Comparison of ENCODE assay signal across 8 cellular contexts in genomic region chr1:173429517-173430477, GRCh38. TPM values are rescaled to one million over a fixed set of nuclear protein-coding genes. Genes with fewer than 3 reads are reported as not detected.
DNase-seq lines count a peak whose midpoint lies in the region; ATAC-seq, FAIRE-seq and TF ChIP-seq lines count a peak whose summit lies in the region.

No MANE protein-coding gene starts in this region.

- peak overlapping the region; percentile 72 for H2AK5ac ChIP-seq in IMR-90 (ENCODE audit: low read depth, low read length)

- peak overlapping the region; percentile 54 for H3K9ac ChIP-seq in IMR-90 (ENCODE audit: low read depth, low read length)
- no peak overlapping the region for H3K9ac ChIP-seq in SK-N-SH

- peak overlapping the region; percentile 82 for H3K27ac Mint-ChIP-seq in activated naive CD8-positive, alpha-beta T cell treated with anti-CD3 and anti-CD28 coated beads, Interleukin-2, amount 10 ng/mL, durations not matched to agents 7 days and 5 days

- H3K79me2 ChIP-seq in SK-N-SH (ENCODE audit: insufficient read depth), result no peaks in the 10 kb centered on the region

- H2BK5ac ChIP-seq in IMR-90 (ENCODE audit: low read depth, low read length, poor library complexity, severe bottlenecking), result peak overlapping the region; percentile 69

- peak; percentile 44 for TF ChIP-seq RAD21 in IMR-90 (IDR thresholded peaks at IDR 0.05; ENCODE audit: low read length)
- no peak for TF ChIP-seq RAD21 in SK-N-SH (IDR thresholded peaks at IDR 0.05; ENCODE audit: low read length)

- peak overlapping the region; percentile 19 for H2AK9ac ChIP-seq in IMR-90 (replicated peaks; ENCODE audit: low read depth, low read length, poor library complexity)

- H3K9me3 ChIP-seq in IMR-90 (ENCODE audit: control insufficient read depth, insufficient read depth, low read length), result no peaks in the 10 kb centered on the region
- no peaks in the 10 kb centered on the region for H3K9me3 ChIP-seq in SK-N-SH
- no peaks in the 10 kb centered on the region for H3K9me3 ChIP-seq in heart left ventricle

- H3K27ac ChIP-seq in IMR-90 (ENCODE audit: insufficient read depth, low read length), result peak overlapping the region; percentile 74
- H3K27ac ChIP-seq in SK-N-SH (ENCODE audit: low read depth in 2 of 2, low read length in 1 of 2), result peak overlapping the region; percentile 43 to 74; a peak in 3 of 4 replicates
- H3K27ac ChIP-seq in heart left ventricle, result peak overlapping the region; percentile 79 to 94 (median 87)

- H3K4me1 ChIP-seq in IMR-90 (ENCODE audit: control insufficient read depth, insufficient read depth, low read length) (peaks cover 5% of the 10 kb centered on the region; the same call in 1 of the 2 replicates), SK-N-SH (ENCODE audit: control insufficient read depth in 1 of 2, insufficient read depth in 2 of 2, low read depth in 1 of 2, low read length in 1 of 2) (peaks cover 6 to 17% of the 10 kb centered on the region in 2 experiments; a peak in 3 of 4 replicates), heart left ventricle (peaks cover 0 to 36% (median 26%) of the 10 kb centered on the region in 12 donors)

- peak overlapping the region; percentile 63 for H2BK20ac ChIP-seq in IMR-90 (ENCODE audit: low read depth, low read length)

- FAIRE-seq in urothelium cell line (lab: Jason Lieb, UNC), result no peak

- peaks cover 3% of the 10 kb centered on the region for H3F3A ChIP-seq in SK-N-SH (replicated peaks; ENCODE audit: insufficient read depth)

- BruUV-seq in IMR-90 (replicated peaks; lab: Mats Ljungman, UMichigan), result no TSS peak

- dilution Hi-C loops in IMR-90 (cut with HindIII; ENCODE audit: low sequenced_read_pairs, unreplicated experiment), result no loop called here

- in situ Hi-C loops in IMR-90 (cut with MboI; ENCODE audit: low sequenced_read_pairs), result loop anchor here (10.0 kb wide), 1 partner anchor 395 kb away; the partner anchor contains the start of genes CENPL and DARS2

- H3K18ac ChIP-seq in IMR-90 (ENCODE audit: low read depth, low read length), result peak overlapping the region; percentile 47

- H4K8ac ChIP-seq in IMR-90 (ENCODE audit: low read depth in 2 of 2, low read length in 2 of 2), result peak overlapping the region; percentile 6 to 88; a peak in 3 of 4 replicates

- H2BK15ac ChIP-seq in IMR-90 (ENCODE audit: low read depth, low read length), result peak overlapping the region; percentile 35; the same call in 1 of the 3 replicates

- H3K36me3 ChIP-seq in IMR-90 (ENCODE audit: control insufficient read depth, insufficient read depth, low read length), result no peaks in the 10 kb centered on the region
- H3K36me3 ChIP-seq in SK-N-SH (replicated peaks in 1 of 2; ENCODE audit: control insufficient read depth in 1 of 2, insufficient read depth in 2 of 2, low read length in 1 of 2), result no peaks in the 10 kb centered on the region
- no peaks in the 10 kb centered on the region for H3K36me3 ChIP-seq in heart left ventricle

- CTCF ChIA-PET in IMR-90 (lab: Yijun Ruan, JAX) (interaction anchor here (0.5 to 3.6 kb wide), 16 partner anchors 9 to 685 kb away, joined by 3 to 17 read pairs (median 3); partner anchors contain the start of genes CENPL, DARS2 and PRDX6), SK-N-SH (lab: Yijun Ruan, JAX) (interaction anchor here (0.8 to 2.2 kb wide), 8 partner anchors 8 to 788 kb away, joined by 5 to 11 read pairs (median 7); partner anchors contain the start of gene KLHL20)

- peaks cover 3% of the 10 kb centered on the region; the same call in 1 of the 2 replicates for H3K9me1 ChIP-seq in IMR-90 (ENCODE audit: insufficient read depth, low read length)

- H3K4me2 ChIP-seq in IMR-90 (ENCODE audit: low read depth, low read length) (peak overlapping the region; percentile 88), SK-N-SH (peak overlapping the region; percentile 45)

- H3K4ac ChIP-seq in IMR-90 (ENCODE audit: low read depth, low read length), result peak overlapping the region; percentile 83

- peaks cover 1% of the 10 kb centered on the region for H3K36me3 Mint-ChIP-seq in activated naive CD8-positive, alpha-beta T cell treated with anti-CD3 and anti-CD28 coated beads, Interleukin-2, amount 10 ng/mL, durations not matched to agents 7 days and 5 days

- 4% methylated on average over 8 of the region's 15 CpGs; no CpG with 5 or more reads in 1 of the 2 experiments for WGBS in IMR-90 (ENCODE audit: extremely low coverage in 2 of 2, insufficient read length in 1 of 2), 2 experiments
- WGBS in SK-N-SH (ENCODE audit: low lambda C conversion rate), result 64% methylated on average over 15 of the region's 15 CpGs
- WGBS in heart left ventricle, 4 donors, result 5 to 8% (median 7%) methylated on average over 15 of the region's 15 CpGs

- peak overlapping the region; percentile 67 for H3K14ac ChIP-seq in IMR-90 (replicated peaks; ENCODE audit: low read depth, low read length)

- H3K9me2 ChIP-seq in SK-N-SH, result no peaks in the 10 kb centered on the region

- ATAC-seq in GM21381 (IDR thresholded peaks at IDR 0.05; ENCODE audit: unreplicated experiment) (peak; percentile 74), IMR-90 (ENCODE audit: low read depth) (peak; percentile 97), heart left ventricle (peak; percentile 92 to 98 (median 98))
- peak; percentile 79 for ATAC-seq in activated naive CD8-positive, alpha-beta T cell treated with anti-CD3 and anti-CD28 coated beads, Interleukin-2, amount 10 ng/mL, durations not matched to agents 7 days and 5 days (ENCODE audit: low read depth)

- H3K56ac ChIP-seq in IMR-90 (ENCODE audit: extremely low read depth, insufficient read depth, low read length), result peak overlapping the region; percentile 76

- H4K20me1 ChIP-seq in IMR-90 (ENCODE audit: insufficient read depth, low read length), result no peaks in the 10 kb centered on the region
- no peaks in the 10 kb centered on the region for H4K20me1 ChIP-seq in SK-N-SH (ENCODE audit: insufficient read depth)

- TF ChIP-seq POLR2A in IMR-90 (IDR thresholded peaks at IDR 0.05; ENCODE audit: low read depth, low read length) (no peak), heart left ventricle (IDR thresholded peaks at IDR 0.05) (peak in 1 of 2 donors; percentile 29)

- H3K9me3 Mint-ChIP-seq in activated naive CD8-positive, alpha-beta T cell treated with anti-CD3 and anti-CD28 coated beads, Interleukin-2, amount 10 ng/mL, durations not matched to agents 7 days and 5 days, result no peaks in the 10 kb centered on the region

- H3K79me1 ChIP-seq in IMR-90 (ENCODE audit: low read depth in 1 of 2, low read length in 2 of 2), result peaks cover 0 to 9% of the 10 kb centered on the region in 2 experiments; a peak in 1 of 4 replicates

- POLR2A ChIA-PET in IMR-90 (lab: Charles Lee; ENCODE audit: unreplicated experiment) (interaction anchor here (1.3 kb wide), 1 partner anchor 48 kb away, joined by 3 read pairs; the partner anchor contains the start of gene PRDX6), SK-N-SH (lab: Yijun Ruan, JAX) (no interaction called here)
- POLR2A ChIA-PET in activated naive CD8-positive, alpha-beta T cell treated with anti-CD3 and anti-CD28 coated beads, Interleukin-2, amount 10 ng/mL, durations not matched to agents 7 days and 5 days (lab: Charles Lee), result interaction anchor here (1.1 to 2.4 kb wide), 6 partner anchors 47 to 438 kb away, joined by 3 to 14 read pairs (median 7); partner anchors contain the start of genes CENPL, DARS2, GAS5 and KLHL20

- peak; percentile 55 for DNase-seq in COLO668 (lab: John Stamatoyannopoulos, UW; ENCODE audit: unreplicated experiment)
- DNase-seq in IMR-90, result peak; percentile 96
- no peak for DNase-seq in SK-N-SH
- peak; percentile 71 for DNase-seq in activated naive CD8-positive, alpha-beta T cell treated with anti-CD3 and anti-CD28 coated beads, Interleukin-2, amount 10 ng/mL, durations not matched to agents 7 days and 5 days
- DNase-seq in heart left ventricle, result peak; percentile 89 to 95 (median 91)
- DNase-seq in posterior vena cava (ENCODE audit: low spot score), result peak; percentile 97
- DNase-seq in urothelium cell line (ENCODE audit: low spot score), result peak; percentile 76

- H3K4me3 Mint-ChIP-seq in activated naive CD8-positive, alpha-beta T cell treated with anti-CD3 and anti-CD28 coated beads, Interleukin-2, amount 10 ng/mL, durations not matched to agents 7 days and 5 days, result peak overlapping the region; percentile 56

- no peak for TF ChIP-seq EP300 in SK-N-SH (IDR thresholded peaks at IDR 0.05; ENCODE audit: borderline replicate concordance in 1 of 2, low read depth in 1 of 2, low read length in 1 of 2)

- H2BK120ac ChIP-seq in IMR-90 (ENCODE audit: low read depth, low read length), result peak overlapping the region; percentile 79

- H2AFZ ChIP-seq in IMR-90 (replicated peaks; ENCODE audit: low read length, poor library complexity) (peak overlapping the region; percentile 86), SK-N-SH (ENCODE audit: low read depth) (peak overlapping the region; percentile 12)

- H3K27me3 Mint-ChIP-seq in activated naive CD8-positive, alpha-beta T cell treated with anti-CD3 and anti-CD28 coated beads, Interleukin-2, amount 10 ng/mL, durations not matched to agents 7 days and 5 days, result no peaks in the 10 kb centered on the region

- peaks cover 22% of the 10 kb centered on the region for H3K4me1 Mint-ChIP-seq in activated naive CD8-positive, alpha-beta T cell treated with anti-CD3 and anti-CD28 coated beads, Interleukin-2, amount 10 ng/mL, durations not matched to agents 7 days and 5 days

- peak overlapping the region; percentile 67; the same call in 1 of the 2 replicates for H3K23ac ChIP-seq in IMR-90 (ENCODE audit: low read depth, low read length)

- TF ChIP-seq CTCF in IMR-90 (conservative IDR thresholded peaks at IDR 0.05; ENCODE audit: low read depth, low read length), result peak; percentile 58
- TF ChIP-seq CTCF in SK-N-SH (IDR thresholded peaks at IDR 0.05), result no peak
- peak; percentile 40 to 77 (median 64) for TF ChIP-seq CTCF in heart left ventricle (IDR thresholded peaks at IDR 0.05)

- H3K4me3 ChIP-seq in IMR-90 (ENCODE audit: insufficient read depth, low read depth, low read length) (peak overlapping the region; percentile 21; the same call in 1 of the 2 replicates), SK-N-SH (ENCODE audit: low read depth in 2 of 2, low read length in 1 of 2) (peak overlapping the region in 1 of 2 experiments; percentile 2; a peak in 1 of 4 replicates), heart left ventricle (peak overlapping the region in 9 of 12 donors; percentile 22 to 42 (median 36))

- peak overlapping the region; percentile 21; the same call in 1 of the 2 replicates for H4K5ac ChIP-seq in IMR-90 (ENCODE audit: low read depth, low read length)

- no peaks in the 10 kb centered on the region for H3K27me3 ChIP-seq in IMR-90 (ENCODE audit: control insufficient read depth, insufficient read depth, low read length)
- no peaks in the 10 kb centered on the region for H3K27me3 ChIP-seq in SK-N-SH (ENCODE audit: insufficient read depth)
- H3K27me3 ChIP-seq in heart left ventricle, result no peaks in the 10 kb centered on the region

- peak overlapping the region; percentile 65 for H4K91ac ChIP-seq in IMR-90 (ENCODE audit: insufficient read depth, low read depth, low read length)

- intact Hi-C loops in IMR-90 (cut with micrococcal nuclease) (loop anchor here (5.0 to 10.0 kb wide), 6 partner anchors 343 to 785 kb away; partner anchors contain the start of genes GAS5 and ZBTB37), heart left ventricle (cut with DNase I) (loop anchor here (1.0 to 10.0 kb wide), 13 partner anchors 45 to 685 kb away; partner anchors contain the start of genes CENPL (in 9 of the 10), DARS2 (in 9 of the 10), KLHL20 (in 9 of the 10) and PRDX6 (in 8 of the 10)), posterior vena cava (cut with DNase I) (loop anchor here in 1 of 2 donors (5.0 to 10.0 kb wide), 2 partner anchors 48 to 395 kb away; partner anchors contain the start of genes CENPL, DARS2 and PRDX6)

RNA-seq across cellular contexts. Expression of gene PRDX6, which starts 47.3 kb away (rescaled TPM):
- total RNA-seq in IMR-90 (2012; rRNA removed), result 293 and 373 TPM in 2 replicates
- 348 and 426 TPM in 2 replicates for polyA plus RNA-seq in IMR-90 (2012; rRNA removed)
- polyA plus RNA-seq in IMR-90 (2012; cell fraction: cytosol; rRNA removed), result 183 and 353 TPM in 2 replicates
- polyA plus RNA-seq in IMR-90 (2012; cell fraction: nucleus; rRNA removed; ENCODE audit: low replicate concordance), result 78.5 and 401 TPM in 2 replicates
- polyA plus RNA-seq in SK-N-SH (2012; rRNA removed), result 224 and 270 TPM in 2 replicates
- 279 and 294 TPM in 2 replicates for polyA plus RNA-seq in SK-N-SH (2012; cell fraction: cytosol; rRNA removed)
- polyA plus RNA-seq in SK-N-SH (2012; cell fraction: nucleus; rRNA removed), result 172 and 259 TPM in 2 replicates
- total RNA-seq in activated naive CD8-positive, alpha-beta T cell treated with anti-CD3 and anti-CD28 coated beads, Interleukin-2, amount 10 ng/mL, durations not matched to agents 7 days and 5 days, result 100 to 1,000 TPM; 136 to 137 TPM
- 100 to 1,000 TPM; 237 to 522 (median 405) TPM for total RNA-seq in heart left ventricle
- 100 to 1,000 TPM; 452 to 635 TPM for polyA plus RNA-seq in heart left ventricle
- total RNA-seq in posterior vena cava, result 100 to 1,000 TPM; 168 to 186 TPM
